ENCODE assay signal across 15 cellular contexts in the genomic region with DNA sequence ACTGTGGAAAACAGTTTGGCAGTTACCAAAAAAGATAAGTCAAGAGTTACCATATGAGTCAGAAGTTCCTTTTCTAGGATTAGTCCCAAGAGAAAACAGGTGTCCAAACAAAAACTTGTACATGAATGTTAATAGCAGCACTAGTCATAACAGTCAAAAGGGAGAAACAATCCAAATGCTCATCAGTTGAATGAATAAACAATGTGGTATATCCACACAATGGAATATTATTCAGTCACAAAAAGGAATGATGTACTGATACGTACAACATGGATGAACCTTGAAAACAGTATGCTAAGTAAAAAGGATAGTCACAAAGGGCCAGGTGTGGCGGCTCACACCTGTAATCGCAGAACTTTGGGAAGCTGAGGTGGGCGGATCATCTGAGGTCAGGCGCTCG. TPM values are rescaled to one million over a fixed set of nuclear protein-coding genes. Genes with fewer than 3 reads are reported as not detected.
DNase-seq lines count a peak whose midpoint lies in the region; ATAC-seq, FAIRE-seq and TF ChIP-seq lines count a peak whose summit lies in the region.
"Had no signal": no experiment of that assay in that cellular context is flagged by ENCODE, and none has a peak within 500 bp of the region (broad histone marks: within the 10 kb centered on the region; RNA-seq: fewer than 3 reads in every experiment).

No MANE protein-coding gene starts in this region.

- no peak overlapping the region for H3K14ac ChIP-seq in H9 (ENCODE audit: insufficient read depth, low read length)

- H3K36me3 Mint-ChIP-seq in H9 (ENCODE audit: insufficient read depth in 1 of 3, low read depth in 3 of 3): peaks cover 94 to 100% (median 100%) of the 10 kb centered on the region in 3 experiments

- no peaks in the 10 kb centered on the region for H3K79me2 ChIP-seq in HepG2 (ENCODE audit: insufficient read depth, low read length)
- H3K79me2 ChIP-seq in K562 (ENCODE audit: control insufficient read depth, insufficient read depth, low read length): 0 out of 3 replicates have a peak, but pooled peaks cover 5% of the 10 kb centered on the region
- H3K79me2 ChIP-seq in H9 (ENCODE audit: insufficient read depth, low read length): no peaks in the 10 kb centered on the region

- H4K20me1 ChIP-seq in HepG2 (ENCODE audit: insufficient read depth, low read length): no peaks in the 10 kb centered on the region
- H4K20me1 ChIP-seq in K562 (replicated peaks; ENCODE audit: control insufficient read depth, insufficient read depth, low read length): no peaks in the 10 kb centered on the region
- H4K20me1 ChIP-seq in H9 (ENCODE audit: control insufficient read depth, insufficient read depth, insufficient read length): no peaks in the 10 kb centered on the region
- H4K20me1 ChIP-seq: BLaER1 had no signal

- H3K9me3 ChIP-seq in liver (ENCODE audit: control insufficient read depth in 4 of 4, low read length in 3 of 4) (peaks cover 12 to 72% (median 32%) of the 10 kb centered on the region in 4 donors), HepG2 (ENCODE audit: low read length) (peaks cover 68% of the 10 kb centered on the region), K562 (replicated peaks; ENCODE audit: control insufficient read depth, insufficient read depth, low read depth, low read length) (peaks cover 27% of the 10 kb centered on the region), H9 (ENCODE audit: control insufficient read depth, low read depth, low read length) (peaks cover 23% of the 10 kb centered on the region)

- in situ Hi-C loops in HepG2 (cut with HindIII; ENCODE audit: extremely low pct_ligation_motif_present, low pct_unique_long_range_greater_than_20kb): no loop called here
- in situ Hi-C loops in K562 (cut with MboI): no loop called here

- CTCF ChIA-PET in HepG2 (lab: Yijun Ruan, JAX; ENCODE audit: low intra/inter-chr PET ratio, low total read pairs): no interaction called here
- CTCF ChIA-PET in K562 (lab: Yijun Ruan, JAX; ENCODE audit: low intra/inter-chr PET ratio): no interaction called here

- no peak for TF ChIP-seq EP300 in HepG2 (IDR thresholded peaks at IDR 0.05; ENCODE audit: low read depth in 2 of 2, low read length in 2 of 2)
- no peak for TF ChIP-seq EP300 in HepG2 (CRISPR knock-in tag; IDR thresholded peaks at IDR 0.05; ENCODE audit: borderline replicate concordance)
- TF ChIP-seq EP300 in K562 (IDR thresholded peaks at IDR 0.05; ENCODE audit: low read length): no peak

- no peak overlapping the region for H2BK15ac ChIP-seq in H9 (ENCODE audit: low read depth, low read length)

- no peak overlapping the region for H2BK120ac ChIP-seq in H9 (ENCODE audit: low read depth, low read length, poor library complexity, severe bottlenecking)

- ATAC-seq in HepG2 (no peak), K562 (no peak), HG02970 (IDR thresholded peaks at IDR 0.05; ENCODE audit: low FRiP score, unreplicated experiment) (no peak)

- FAIRE-seq in HepG2 (lab: Jason Lieb, UNC): no peak
- FAIRE-seq in K562 (lab: Jason Lieb, UNC): no peak

- no peak overlapping the region for H3K18ac ChIP-seq in H9 (ENCODE audit: insufficient read length, low read depth, low read length)

- H3K27me3 ChIP-seq in liver (ENCODE audit: control insufficient read depth in 4 of 4, insufficient read depth in 4 of 4, low read length in 3 of 4) (no peaks in the 10 kb centered on the region), HepG2 (ENCODE audit: control insufficient read depth in 1 of 2, insufficient read depth in 2 of 2, low read length in 2 of 2) (no peaks in the 10 kb centered on the region), K562 (ENCODE audit: control insufficient read depth in 2 of 2, insufficient read depth in 2 of 2, low read length in 2 of 2) (no peaks in the 10 kb centered on the region), H9 (ENCODE audit: insufficient read depth, low read length) (no peaks in the 10 kb centered on the region)
- H3K27me3 ChIP-seq: BLaER1 had no signal

- no peaks in the 10 kb centered on the region for H3K23me2 ChIP-seq in H9 (ENCODE audit: insufficient read length, low read depth, low read length, poor library complexity, severe bottlenecking)

- TF ChIP-seq POLR2A in HepG2 (IDR thresholded peaks at IDR 0.05; ENCODE audit: insufficient read depth in 1 of 2, low read depth in 2 of 2, low read length in 2 of 2) (no peak), K562 (conservative IDR thresholded peaks at IDR 0.05) (no peak)

- H3K4me3 ChIP-seq in liver (ENCODE audit: low read depth in 1 of 3, low read length in 3 of 3) (peak overlapping the region in 2 of 3 donors; percentile 1 to 47), HepG2 (replicated peaks in 1 of 3; ENCODE audit: insufficient read depth in 1 of 3, low read depth in 2 of 3, low read length in 3 of 3) (no peak overlapping the region), K562 (no peak overlapping the region)
- H3K4me3 ChIP-seq: GM23248 had no signal

- no peak overlapping the region for H2BK12ac ChIP-seq in H9 (ENCODE audit: insufficient read length, low read depth, low read length)

- DNase-seq in HepG2 (ENCODE audit: low spot score) (no peak), K562 (ENCODE audit: extremely low read depth in 1 of 4, low spot score in 3 of 4) (no peak), myocyte (ENCODE audit: low read depth) (peak; percentile 29), H9 (no peak), NCI-H1436 treated with DMSO at 0.1 percent for 48 hours (lab: John Stamatoyannopoulos, UW) (no peak)
- DNase-seq: 8988T; CD4-positive, alpha-beta memory T cell; DMS79 treated with DMSO at 0.1 percent for 48 hours; GF-D8; GM23248; H7 had no signal

- no peaks in the 10 kb centered on the region for H3K4me1 Mint-ChIP-seq in H9
- H3K4me1 Mint-ChIP-seq: CD14-positive monocyte had no signal

- no peak overlapping the region for H2AK5ac ChIP-seq in H9 (ENCODE audit: insufficient read length, low read length)

- no peak overlapping the region for H3K23ac ChIP-seq in H9 (ENCODE audit: insufficient read length, low read depth, low read length)

- H3K9me1 ChIP-seq in K562 (ENCODE audit: control insufficient read depth, insufficient read depth, low read length): no peaks in the 10 kb centered on the region

- H2BK20ac ChIP-seq in H9 (ENCODE audit: low read depth, low read length, poor library complexity, severe bottlenecking): no peak overlapping the region

- 98% methylated on average over 6 of the region's 6 CpGs for WGBS in liver
- 98% methylated on average over 6 of the region's 6 CpGs for WGBS in HepG2 (ENCODE audit: low lambda C conversion rate)
- whole genome bisulfite sequencing in K562 (ENCODE audit: insufficient coverage, low coverage, missing lambda C conversion rate): 97% methylated on average over 2 of the region's 6 CpGs
- WGBS in H9 (ENCODE audit: extremely low coverage, insufficient read length, low lambda C conversion rate): no CpG with 5 or more reads among the region's 6 CpGs

- no peak overlapping the region for H4K8ac ChIP-seq in H9 (replicated peaks; ENCODE audit: insufficient read length, low read depth, low read length)

- H3K56ac ChIP-seq in H9 (ENCODE audit: insufficient read length, low read depth, low read length): no peak overlapping the region

- H4K5ac ChIP-seq in H9 (ENCODE audit: insufficient read length, low read depth, low read length): no peak overlapping the region

- H2BK5ac ChIP-seq in H9 (ENCODE audit: insufficient read length, low read length): no peak overlapping the region

- no peak overlapping the region for H3K4ac ChIP-seq in H9 (ENCODE audit: low read depth, low read length)

- H3K79me1 ChIP-seq in H9 (ENCODE audit: insufficient read depth, low read depth, low read length, poor library complexity, severe bottlenecking): no peaks in the 10 kb centered on the region

- no peak for TF ChIP-seq CTCF in liver (IDR thresholded peaks at IDR 0.05; ENCODE audit: low read depth, low read length, missing input control)
- TF ChIP-seq CTCF in HepG2 (CRISPR knock-in tag; IDR thresholded peaks at IDR 0.05): no peak
- TF ChIP-seq CTCF in K562 (IDR thresholded peaks at IDR 0.05 in 2 of 3, conservative IDR thresholded peaks at IDR 0.05 in 1 of 3; ENCODE audit: insufficient read depth in 2 of 3, low read depth in 1 of 3, low read length in 3 of 3): no peak
- TF ChIP-seq CTCF in H9 (conservative IDR thresholded peaks at IDR 0.05): no peak

- H4K91ac ChIP-seq in H9 (ENCODE audit: insufficient read length, low read depth, low read length): no peak overlapping the region

- intact Hi-C loops in HepG2 (cut with micrococcal nuclease; ENCODE audit: unreplicated experiment): no loop called here
- intact Hi-C loops in K562 (cut with micrococcal nuclease): no loop called here

- H3K36me3 ChIP-seq in liver (ENCODE audit: control insufficient read depth in 4 of 4, insufficient read depth in 3 of 4, low read depth in 1 of 4, low read length in 3 of 4): peaks cover 5 to 70% (median 57%) of the 10 kb centered on the region in 4 donors
- peaks cover 2 to 38% of the 10 kb centered on the region in 2 experiments; a peak in 4 of 5 replicates for H3K36me3 ChIP-seq in HepG2 (replicated peaks in 1 of 2; ENCODE audit: control insufficient read depth in 1 of 2, insufficient read depth in 2 of 2, low read length in 2 of 2)
- H3K36me3 ChIP-seq in K562 (ENCODE audit: control insufficient read depth, insufficient read depth, low read length): peaks cover 79% of the 10 kb centered on the region

- POLR2A ChIA-PET in HepG2 (lab: Yijun Ruan, JAX) (no interaction called here), K562 (lab: Yijun Ruan, JAX) (no interaction called here)

- peaks cover 70 to 75% of the 10 kb centered on the region in 2 experiments for H3K9me3 Mint-ChIP-seq in H9

- no peak for TF ChIP-seq RAD21 in liver (IDR thresholded peaks at IDR 0.05)
- no peak for TF ChIP-seq RAD21 in HepG2 (CRISPR knock-in tag; IDR thresholded peaks at IDR 0.05)
- no peak for TF ChIP-seq RAD21 in K562 (CRISPR knock-in tag; conservative IDR thresholded peaks at IDR 0.05 in 1 of 2, IDR thresholded peaks at IDR 0.05 in 1 of 2)

- H3K4me2 ChIP-seq in HepG2 (ENCODE audit: low read depth, low read length) (no peak overlapping the region), K562 (ENCODE audit: insufficient read depth, low read length) (no peak overlapping the region), H9 (ENCODE audit: insufficient read depth, insufficient read length, low read length) (no peak overlapping the region)
- H3K4me2 ChIP-seq: BLaER1 had no signal

- H3K27ac ChIP-seq in liver (ENCODE audit: low read depth in 1 of 2, low read length in 2 of 2): no peak overlapping the region
- no peak overlapping the region for H3K27ac ChIP-seq in HepG2 (ENCODE audit: extremely low read length, insufficient read depth, low read length)
- H3K27ac ChIP-seq in K562 (ENCODE audit: extremely low read depth, low read depth, low read length): no peak overlapping the region
- no peak overlapping the region for H3K27ac ChIP-seq in H9 (ENCODE audit: insufficient read length, low read depth, low read length)
- H3K27ac ChIP-seq: BLaER1, GM23248 had no signal

- H3K4me1 ChIP-seq in liver (ENCODE audit: control insufficient read depth in 4 of 4, insufficient read depth in 4 of 4, low read length in 3 of 4): no peaks in the 10 kb centered on the region
- no peaks in the 10 kb centered on the region for H3K4me1 ChIP-seq in HepG2 (ENCODE audit: insufficient read depth, low read length)
- H3K4me1 ChIP-seq in K562 (replicated peaks in 1 of 2; ENCODE audit: control insufficient read depth in 2 of 2, insufficient read depth in 2 of 2, low read length in 2 of 2): no peaks in the 10 kb centered on the region
- H3K4me1 ChIP-seq in H9 (ENCODE audit: insufficient read depth, low read length): no peaks in the 10 kb centered on the region
- H3K4me1 ChIP-seq: BLaER1 had no signal

- H3K9ac ChIP-seq in liver (ENCODE audit: low read depth in 1 of 2, low read length in 2 of 2) (no peak overlapping the region), HepG2 (ENCODE audit: insufficient read depth, low read depth, low read length) (no peak overlapping the region), K562 (ENCODE audit: insufficient read depth in 1 of 2, low read depth in 2 of 2, low read length in 2 of 2) (no peak overlapping the region), H9 (ENCODE audit: extremely low read depth, insufficient read length, low read length) (no peak overlapping the region)
- H3K9ac ChIP-seq: BLaER1, GM23248 had no signal

- BruUV-seq in HepG2 (replicated peaks; lab: Mats Ljungman, UMichigan) (no TSS peak), K562 (replicated peaks; lab: Mats Ljungman, UMichigan) (no TSS peak)

- no peak overlapping the region for H3T11ph ChIP-seq in H9 (ENCODE audit: low read length)

- no peaks in the 10 kb centered on the region for H3K27me3 Mint-ChIP-seq in H9 (ENCODE audit: low read depth)
- H3K27me3 Mint-ChIP-seq: CD4-positive, alpha-beta memory T cell had no signal

- H3K27ac Mint-ChIP-seq in H9: no peak overlapping the region
- H3K27ac Mint-ChIP-seq: CD14-positive monocyte; CD4-positive, alpha-beta memory T cell had no signal

- no peak overlapping the region for H2AFZ ChIP-seq in HepG2 (ENCODE audit: low read length)
- no peak overlapping the region for H2AFZ ChIP-seq in K562 (ENCODE audit: low read depth, low read length)
- no peak overlapping the region for H2AFZ ChIP-seq in H9 (ENCODE audit: low read length)
- H2AFZ ChIP-seq: GM23248 had no signal

- H3K4me3 Mint-ChIP-seq in H9: no peak overlapping the region
- H3K4me3 Mint-ChIP-seq: CD14-positive monocyte had no signal

RNA-seq across cellular contexts. Expression of a gene that starts 7.9 kb away (rescaled TPM):
- total RNA-seq in liver (1 to 10 TPM; 6.2 to 8.1 TPM), HepG2 (2016; rRNA removed; fragmentation: Illumina TruSeq; extraction: Trizol) (8.0 and 11.5 TPM in 2 replicates), K562 (2014; rRNA removed) (8.3 and 8.7 TPM in 2 replicates), K562 (2014; rRNA removed; fragmentation: Illumina TruSeq; extraction: Trizol) (17.0 and 20.5 TPM in 2 replicates), K562 (2015; rRNA removed; fragmentation: Illumina TruSeq; extraction: Trizol) (11.6 and 12.7 TPM in 2 replicates), K562 (2021) (7.6 and 11.4 TPM in 2 replicates), myocyte (15.1 and 17.2 TPM in 2 replicates), H9 (2021) (18.4 and 19.8 TPM in 2 replicates)
- polyA plus RNA-seq in liver (1 to 10 TPM; 1.4 to 2.0 TPM), HepG2 (2011; rRNA removed) (3.5 and 4.1 TPM in 2 replicates), K562 (2011; rRNA removed) (12.9 and 16.1 TPM in 2 replicates), K562 (2014; fragmentation: Illumina TruSeq; extraction: Trizol) (11.2 and 12.1 TPM in 2 replicates), K562 (2014; fragmentation: Nextera tagmentation; extraction: Ambion mirVana) (1 to 10 TPM; 5.3 to 5.5 TPM), K562 (2014; rRNA removed) (7.4 and 9.8 TPM in 2 replicates)
- 2.2 and 3.1 TPM in 2 replicates for total RNA-seq in HepG2 (2016; cell fraction: cytosol; rRNA removed; fragmentation: Illumina TruSeq; extraction: Trizol; ENCODE audit: low read depth)
- total RNA-seq in HepG2 (2016; cell fraction: insoluble cytoplasmic fraction; rRNA removed; fragmentation: Illumina TruSeq; extraction: Trizol): 7.7 and 9.8 TPM in 2 replicates
- total RNA-seq in HepG2 (2016; cell fraction: membrane; rRNA removed; fragmentation: Illumina TruSeq; extraction: Trizol): 4.4 and 6.1 TPM in 2 replicates
- 10.9 and 17.8 TPM in 2 replicates for total RNA-seq in HepG2 (2016; cell fraction: nucleus; rRNA removed; fragmentation: Illumina TruSeq; extraction: Trizol)
- 1.4 and 1.5 TPM in 2 replicates for polyA plus RNA-seq in HepG2 (2011; cell fraction: cytosol; rRNA removed)
- 5.0 and 6.6 TPM in 2 replicates for polyA plus RNA-seq in HepG2 (2011; cell fraction: nucleus; rRNA removed)
- polyA plus RNA-seq in HepG2 (2012): 3.4 and 3.7 TPM in 2 replicates
- polyA plus RNA-seq in HepG2 (2016; cell fraction: cytosol; fragmentation: Illumina TruSeq; extraction: Trizol; ENCODE audit: low read depth): 1.0 and 1.1 TPM in 2 replicates
- 5.2 and 6.2 TPM in 2 replicates for polyA plus RNA-seq in HepG2 (2016; cell fraction: insoluble cytoplasmic fraction; fragmentation: Illumina TruSeq; extraction: Trizol; ENCODE audit: low read depth)
- polyA plus RNA-seq in HepG2 (2016; cell fraction: membrane; fragmentation: Illumina TruSeq; extraction: Trizol; ENCODE audit: low read depth): 1.6 and 1.7 TPM in 2 replicates
- polyA plus RNA-seq in HepG2 (2016; cell fraction: nucleus; fragmentation: Illumina TruSeq; extraction: Trizol; ENCODE audit: insufficient read depth, low read depth): 7.8 and 8.8 TPM in 2 replicates
- polyA minus RNA-seq in HepG2 (2011; rRNA and poly(A)+ RNA removed; ENCODE audit: low replicate concordance): 14.4 and 33.6 TPM in 2 replicates
- polyA minus RNA-seq in HepG2 (2011; cell fraction: cytosol; rRNA and poly(A)+ RNA removed): 2.5 and 3.5 TPM in 2 replicates
- polyA minus RNA-seq in HepG2 (2011; cell fraction: nucleus; rRNA and poly(A)+ RNA removed): 23.9 and 29.5 TPM in 2 replicates
- total RNA-seq in K562 (2011; cell fraction: chromatin; rRNA removed; ENCODE audit: low replicate concordance): 21.5 and 34.3 TPM in 2 replicates
- total RNA-seq in K562 (2011; cell fraction: nucleolus; rRNA removed): 13.0 and 17.5 TPM in 2 replicates
- 19.2 and 19.6 TPM in 2 replicates for total RNA-seq in K562 (2011; cell fraction: nucleoplasm; rRNA removed)
- 3.9 and 5.2 TPM in 2 replicates for polyA plus RNA-seq in K562 (2011; cell fraction: cytosol; rRNA removed)
- polyA plus RNA-seq in K562 (2011; cell fraction: nucleus; rRNA removed): 18.5 and 18.7 TPM in 2 replicates
- 4.5 and 7.2 TPM in 2 replicates for polyA plus RNA-seq in K562 (2012)
- polyA minus RNA-seq in K562 (2011; rRNA and poly(A)+ RNA removed): 20.8 and 24.8 TPM in 2 replicates
- 3.5 and 5.2 TPM in 2 replicates for polyA minus RNA-seq in K562 (2011; cell fraction: cytosol; rRNA and poly(A)+ RNA removed)
- 24.2 and 42.8 TPM in 2 replicates for polyA minus RNA-seq in K562 (2011; cell fraction: nucleus; rRNA and poly(A)+ RNA removed)
- polyA plus RNA-seq in myocyte (2012): 4.5 TPM

Comparison
In these comparisons a context has a peak if more than half of its experiments do, and no peak if none do; other contexts are left out.
1. H3K4me3 ChIP-seq: peak in liver (2 of 3); none in HepG2 (0 of 3) and K562 (single experiment).